Comparison of ENCODE assay signal across 1 cellular context in genomic region chr17:43888548-43888947, GRCh38.
TF ChIP-seq lines count a peak whose summit lies in the region.

No MANE protein-coding gene starts in this region.

TF ChIP-seq in SK-N-SH, 30 proteins besides CTCF, POLR2A, EP300 and RAD21 (continued from another document):
- no peak for TF ChIP-seq PBX3 (IDR thresholded peaks at IDR 0.05)
- TF ChIP-seq, protein P1, sequence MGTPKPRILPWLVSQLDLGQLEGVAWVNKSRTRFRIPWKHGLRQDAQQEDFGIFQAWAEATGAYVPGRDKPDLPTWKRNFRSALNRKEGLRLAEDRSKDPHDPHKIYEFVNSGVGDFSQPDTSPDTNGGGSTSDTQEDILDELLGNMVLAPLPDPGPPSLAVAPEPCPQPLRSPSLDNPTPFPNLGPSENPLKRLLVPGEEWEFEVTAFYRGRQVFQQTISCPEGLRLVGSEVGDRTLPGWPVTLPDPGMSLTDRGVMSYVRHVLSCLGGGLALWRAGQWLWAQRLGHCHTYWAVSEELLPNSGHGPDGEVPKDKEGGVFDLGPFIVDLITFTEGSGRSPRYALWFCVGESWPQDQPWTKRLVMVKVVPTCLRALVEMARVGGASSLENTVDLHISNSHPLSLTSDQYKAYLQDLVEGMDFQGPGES (IDR thresholded peaks at IDR 0.05; ENCODE audit: low read depth, low read length): no peak
- TF ChIP-seq POLR2AphosphoS5 (IDR thresholded peaks at IDR 0.05; ENCODE audit: low read depth, low read length): no peak
- no peak for TF ChIP-seq NRF1 (IDR thresholded peaks at IDR 0.05; ENCODE audit: low read depth, low read length)
- TF ChIP-seq, protein P2, sequence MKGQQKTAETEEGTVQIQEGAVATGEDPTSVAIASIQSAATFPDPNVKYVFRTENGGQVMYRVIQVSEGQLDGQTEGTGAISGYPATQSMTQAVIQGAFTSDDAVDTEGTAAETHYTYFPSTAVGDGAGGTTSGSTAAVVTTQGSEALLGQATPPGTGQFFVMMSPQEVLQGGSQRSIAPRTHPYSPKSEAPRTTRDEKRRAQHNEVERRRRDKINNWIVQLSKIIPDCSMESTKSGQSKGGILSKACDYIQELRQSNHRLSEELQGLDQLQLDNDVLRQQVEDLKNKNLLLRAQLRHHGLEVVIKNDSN (IDR thresholded peaks at IDR 0.05; ENCODE audit: borderline replicate concordance, low read depth): no peak
- no peak for TF ChIP-seq SIN3A (IDR thresholded peaks at IDR 0.05; ENCODE audit: borderline replicate concordance, low read depth, low read length)
- TF ChIP-seq JUND (IDR thresholded peaks at IDR 0.05): no peak
- TF ChIP-seq, protein P3, sequence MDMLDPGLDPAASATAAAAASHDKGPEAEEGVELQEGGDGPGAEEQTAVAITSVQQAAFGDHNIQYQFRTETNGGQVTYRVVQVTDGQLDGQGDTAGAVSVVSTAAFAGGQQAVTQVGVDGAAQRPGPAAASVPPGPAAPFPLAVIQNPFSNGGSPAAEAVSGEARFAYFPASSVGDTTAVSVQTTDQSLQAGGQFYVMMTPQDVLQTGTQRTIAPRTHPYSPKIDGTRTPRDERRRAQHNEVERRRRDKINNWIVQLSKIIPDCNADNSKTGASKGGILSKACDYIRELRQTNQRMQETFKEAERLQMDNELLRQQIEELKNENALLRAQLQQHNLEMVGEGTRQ (IDR thresholded peaks at IDR 0.05; ENCODE audit: borderline replicate concordance, low read depth, low read length): no peak
- no peak for TF ChIP-seq FOXM1 (IDR thresholded peaks at IDR 0.05; ENCODE audit: low read depth)
- TF ChIP-seq RCOR1 (IDR thresholded peaks at IDR 0.05; ENCODE audit: low read length): no peak
- no peak for TF ChIP-seq TAF1 (IDR thresholded peaks at IDR 0.05; ENCODE audit: borderline replicate concordance, low read depth, low read length)
- TF ChIP-seq TEAD4 (IDR thresholded peaks at IDR 0.05; ENCODE audit: borderline replicate concordance, insufficient read depth): no peak
- no peak for TF ChIP-seq YY1 (IDR thresholded peaks at IDR 0.05; ENCODE audit: low read depth)
- TF ChIP-seq ELF1 (IDR thresholded peaks at IDR 0.05): no peak
- no peak for TF ChIP-seq NFIC (IDR thresholded peaks at IDR 0.05; ENCODE audit: borderline replicate concordance)
- TF ChIP-seq FOXJ3 (CRISPR knock-in tag; IDR thresholded peaks at IDR 0.05): no peak
TF ChIP-seq in SK-N-SH: peak in this region for 0.
